8 cellular contexts compared by ENCODE assay signal in the genomic region with DNA sequence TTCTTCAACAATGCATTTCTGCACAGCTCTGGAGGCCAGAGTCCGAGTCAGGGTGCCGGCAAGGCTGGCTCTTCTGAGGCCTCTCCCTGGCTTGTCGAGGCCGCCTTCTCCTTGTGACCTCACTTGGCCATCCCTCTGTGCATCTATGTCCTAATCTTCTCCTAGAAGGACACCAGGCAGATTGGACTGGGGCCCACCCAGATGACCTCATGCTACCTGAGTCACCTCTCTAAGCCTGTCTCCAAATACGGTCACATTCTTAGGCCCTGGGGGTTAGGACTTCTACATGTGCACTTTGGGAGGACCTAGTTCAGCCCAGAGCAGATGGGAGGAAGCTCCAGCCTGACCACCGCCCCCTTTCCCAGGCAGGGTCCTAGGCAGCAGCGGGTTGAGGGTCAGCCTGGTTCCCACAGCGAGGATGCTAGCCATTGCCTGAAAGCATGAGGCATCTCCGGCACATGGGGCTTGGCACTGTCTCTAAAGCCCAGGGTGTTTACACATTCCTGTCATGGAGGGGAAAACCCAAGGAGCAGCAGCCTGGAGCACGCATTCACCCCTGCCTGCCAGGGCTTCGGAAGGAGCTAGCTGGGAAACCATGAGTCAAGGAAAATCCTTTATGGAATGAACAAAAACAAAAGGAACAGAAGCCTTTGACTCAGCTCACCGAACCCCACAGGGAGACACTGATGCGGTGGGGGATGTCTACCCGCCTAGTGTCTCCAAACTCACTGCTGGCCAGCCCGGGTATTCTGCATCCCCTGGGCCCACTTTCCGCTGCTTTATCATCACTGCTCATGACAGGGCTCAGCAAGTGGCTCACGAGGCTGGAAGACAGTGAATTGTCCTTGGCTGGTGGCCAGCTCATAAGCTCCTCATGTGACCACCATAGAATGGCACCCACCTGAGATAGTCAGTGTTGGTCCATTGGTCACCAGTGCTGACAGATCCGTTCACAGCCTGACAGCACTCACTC.
DNase-seq lines count a peak whose midpoint lies in the region; ATAC-seq, FAIRE-seq and TF ChIP-seq lines count a peak whose summit lies in the region.
"Not testable (repeated sequence)": the region's sequence is repeated elsewhere in the genome, so short reads cannot be mapped to it uniquely, and the experiment has no call there.

No MANE protein-coding gene starts in this region.

- not testable (repeated sequence) for H3K9me1 ChIP-seq in K562 (ENCODE audit: control insufficient read depth, insufficient read depth, low read length)

- CTCF ChIA-PET in K562 (lab: Yijun Ruan, JAX; ENCODE audit: low intra/inter-chr PET ratio): not testable (repeated sequence)

- not testable (repeated sequence) for H3K9me3 ChIP-seq in K562 (replicated peaks; ENCODE audit: control insufficient read depth, insufficient read depth, low read depth, low read length); esophagus squamous epithelium; osteoblast (ENCODE audit: low read depth, low read length); tibial artery

- H3K4me1 Mint-ChIP-seq in HFFc6 (ENCODE audit: low read depth): peaks cover 20% of the 10 kb centered on the region

- not testable (repeated sequence) for H3K9ac ChIP-seq in K562 (ENCODE audit: insufficient read depth in 1 of 2, low read depth in 2 of 2, low read length in 2 of 2)

- in situ Hi-C loops in K562 (cut with MboI): not testable (repeated sequence)

- H3K4me3 ChIP-seq in K562; esophagus squamous epithelium; osteoblast (ENCODE audit: insufficient read depth, low read length); tibial artery: not testable (repeated sequence)

- ATAC-seq in K562: not testable (repeated sequence)

- 9% methylated on average over 14 of the region's 18 CpGs for WGBS in K562 (ENCODE audit: insufficient coverage, low coverage, missing lambda C conversion rate)
- 26 to 42% methylated on average over 8 to 10 of the region's 18 CpGs for WGBS in esophagus squamous epithelium, 2 donors

- H3K4me3 Mint-ChIP-seq in HFFc6: peak overlapping the region; percentile 51

- BruUV-seq in K562 (replicated peaks; lab: Mats Ljungman, UMichigan): not testable (repeated sequence)

- not testable (repeated sequence) for H3K4me2 ChIP-seq in K562 (ENCODE audit: insufficient read depth, low read length)
- peak overlapping the region; percentile 2 for H3K4me2 ChIP-seq in osteoblast (ENCODE audit: insufficient read depth, low read length)

- H3K27ac ChIP-seq in K562 (ENCODE audit: extremely low read depth, low read depth, low read length): not testable (repeated sequence)
- H3K27ac ChIP-seq in esophagus squamous epithelium: peak overlapping the region; percentile 19 to 83 (median 46)
- peak overlapping the region; percentile 93 for H3K27ac ChIP-seq in osteoblast (ENCODE audit: low read depth, low read length)
- H3K27ac ChIP-seq in tibial artery: peak overlapping the region; percentile 65 to 67

- peaks cover 0 to 16% of the 10 kb centered on the region in 2 experiments; a peak in 3 of 5 replicates for H3K4me1 ChIP-seq in K562 (replicated peaks in 1 of 2; ENCODE audit: control insufficient read depth in 2 of 2, insufficient read depth in 2 of 2, low read length in 2 of 2)
- peaks cover 6 to 51% (median 36%) of the 10 kb centered on the region in 3 donors for H3K4me1 ChIP-seq in esophagus squamous epithelium
- H3K4me1 ChIP-seq in osteoblast (ENCODE audit: insufficient read depth, low read length): peaks cover 43% of the 10 kb centered on the region
- H3K4me1 ChIP-seq in tibial artery: peaks cover 0 to 46% (median 39%) of the 10 kb centered on the region in 4 donors

- not testable (repeated sequence) for H3K36me3 Mint-ChIP-seq in HFFc6 (ENCODE audit: low read depth)

- POLR2A ChIA-PET in K562 (lab: Yijun Ruan, JAX): interaction anchor here (1.0 kb wide), 1 partner anchor 298 kb away, joined by 4 read pairs; no protein-coding TSS in a partner anchor

- not testable (repeated sequence) for FAIRE-seq in K562 (lab: Jason Lieb, UNC)

- H3K27me3 ChIP-seq in K562 (ENCODE audit: control insufficient read depth in 2 of 2, insufficient read depth in 2 of 2, low read length in 2 of 2); esophagus squamous epithelium; osteoblast (ENCODE audit: insufficient read depth, low read length); tibial artery: not testable (repeated sequence)

- TF ChIP-seq EP300 in K562 (IDR thresholded peaks at IDR 0.05; ENCODE audit: low read length): not testable (repeated sequence)

- TF ChIP-seq CTCF in HFFc6 (IDR thresholded peaks at IDR 0.05); K562 (IDR thresholded peaks at IDR 0.05 in 2 of 3, conservative IDR thresholded peaks at IDR 0.05 in 1 of 3; ENCODE audit: insufficient read depth in 2 of 3, low read depth in 1 of 3, low read length in 3 of 3); esophagus squamous epithelium (IDR thresholded peaks at IDR 0.05); osteoblast (IDR thresholded peaks at IDR 0.05; ENCODE audit: extremely low read depth, low read depth, low read length); tibial artery (IDR thresholded peaks at IDR 0.05): not testable (repeated sequence)

- not testable (repeated sequence) for H2AFZ ChIP-seq in K562 (ENCODE audit: low read depth, low read length); osteoblast (ENCODE audit: low read length)

- peak; percentile 19 for DNase-seq in CD1c-positive myeloid dendritic cell (ENCODE audit: extremely low spot score)
- DNase-seq in HFFc6: peak; percentile 88
- DNase-seq in RPMI7951 (ENCODE audit: low read depth): peak; percentile 94
- not testable (repeated sequence) for DNase-seq in K562 (ENCODE audit: extremely low read depth in 1 of 4, low spot score in 3 of 4); esophagus squamous epithelium (lab: John Stamatoyannopoulos, UW)
- DNase-seq in islet precursor cell: peak; percentile 87
- DNase-seq in osteoblast (ENCODE audit: insufficient read length, low spot score, missing footprints): peak; percentile 92
- peak; percentile 58 to 84 for DNase-seq in tibial artery

- H3K27ac Mint-ChIP-seq in HFFc6: peak overlapping the region; percentile 98; the same call in 1 of the 2 replicates

- TF ChIP-seq RAD21 in K562 (CRISPR knock-in tag; conservative IDR thresholded peaks at IDR 0.05 in 1 of 2, IDR thresholded peaks at IDR 0.05 in 1 of 2): not testable (repeated sequence)

- H4K20me1 ChIP-seq in K562 (replicated peaks; ENCODE audit: control insufficient read depth, insufficient read depth, low read length); osteoblast (ENCODE audit: insufficient read depth, low read length): not testable (repeated sequence)

- not testable (repeated sequence) for H3K36me3 ChIP-seq in K562 (ENCODE audit: control insufficient read depth, insufficient read depth, low read length); esophagus squamous epithelium; osteoblast (ENCODE audit: insufficient read depth, low read length); tibial artery

- intact Hi-C loops in K562 (cut with micrococcal nuclease); esophagus squamous epithelium (cut with DNase I); tibial artery (cut with DNase I; ENCODE audit: low total_unique reads): not testable (repeated sequence)

- TF ChIP-seq POLR2A in K562 (conservative IDR thresholded peaks at IDR 0.05); esophagus squamous epithelium (IDR thresholded peaks at IDR 0.05): not testable (repeated sequence)

- not testable (repeated sequence) for H3K9me3 Mint-ChIP-seq in HFFc6

- not testable (repeated sequence) for H3K79me2 ChIP-seq in K562 (ENCODE audit: control insufficient read depth, insufficient read depth, low read length); osteoblast (ENCODE audit: insufficient read depth, low read length)

- H3K27me3 Mint-ChIP-seq in HFFc6 (ENCODE audit: insufficient read depth): not testable (repeated sequence)

TF ChIP-seq in K562, 482 proteins besides CTCF, POLR2A, EP300 and RAD21:
- TF ChIP-seq ZNF589 (CRISPR knock-in tag; IDR thresholded peaks at IDR 0.05; ENCODE audit: low read depth) (peak; percentile 45; the same call in 1 of the 2 replicates), FOSL1 (tag; conservative IDR thresholded peaks at IDR 0.05) (peak; percentile 61), SRF (CRISPR knock-in tag; IDR thresholded peaks at IDR 0.05) (0 out of 4 replicates have a peak, but pooled peaks of 1 of the 2 experiments have one; percentile 31), ZNF175 (CRISPR knock-in tag; IDR thresholded peaks at IDR 0.05; ENCODE audit: low read depth) (0 out of 2 replicates have a peak, but pooled peaks have one; percentile 20), NFIC (IDR thresholded peaks at IDR 0.05) (peak; percentile 48), NR2C2 (tag; IDR thresholded peaks at IDR 0.05) (peak; percentile 60)
- not testable (repeated sequence) for TF ChIP-seq NR2C2 (CRISPR knock-in tag; IDR thresholded peaks at IDR 0.05)
